35 cellular contexts compared by ENCODE assay signal in genomic region chr19:6455924-6456323, GRCh38. TPM values are rescaled to one million over a fixed set of nuclear protein-coding genes. Genes with fewer than 3 reads are reported as not detected.
"Had no signal": no experiment of that assay in that cellular context is flagged by ENCODE, and none has a peak within 500 bp of the region (broad histone marks: within the 10 kb centered on the region; RNA-seq: fewer than 3 reads in every experiment).

No MANE protein-coding gene starts in this region.

- H3K9me3 ChIP-seq: right lobe of liver, suprapubic skin had no signal

- H3K27me3 Mint-ChIP-seq: naive B cell; stimulated activated naive CD8-positive, alpha-beta T cell treated with anti-CD3 and anti-CD28 coated beads, Interleukin-15, Interleukin-2, amounts not matched to agents 100 ng/mL and 50 ng/mL, for 24 hours had no signal

- DNase-seq: heart left ventricle; hypothalamus; immature natural killer cell; kidney; left colon; left lung; lower lobe of right lung; mammary epithelial cell; mesenchymal stem cell; naive B cell; natural killer cell; nephron progenitor cell; nucleus accumbens; psoas muscle; right lobe of liver; stimulated activated CD4-positive, alpha-beta T cell treated with anti-CD3 and anti-CD28 coated beads, Interleukin-15, amount 100 ng/mL, for 24 hours; stimulated activated CD4-positive, alpha-beta T cell treated with anti-CD3 and anti-CD28 coated beads, Interleukin-2, amount 100 ng/mL, for 24 hours; stimulated activated CD4-positive, alpha-beta T cell treated with anti-CD3 and anti-CD28 coated beads, Interleukin-4, amount 100 ng/mL, for 1 hour; stimulated activated naive B cell treated with anti-CD40 and anti-IgM and Interleukin-4, amounts not matched to agents 10 μg/mL and 1 μg/mL and 100 μg/mL, for 72 hours; tibial artery had no signal

- ATAC-seq: heart left ventricle; left colon; left lung; lower lobe of right lung; natural killer cell; psoas muscle; right lobe of liver; stimulated activated naive B cell treated with anti-CD40 and anti-IgM and Interleukin-4, amounts not matched to agents 10 μg/mL and 1 μg/mL and 100 μg/mL, for 72 hours had no signal

- H3K4me3 ChIP-seq: heart left ventricle, left lung, lower lobe of right lung, psoas muscle, right atrium auricular region, right lobe of liver, smooth muscle cell, suprapubic skin, thoracic aorta, tibial artery, vagina had no signal

- H3K27ac ChIP-seq: heart left ventricle, left lung, lower lobe of right lung, parathyroid adenoma, psoas muscle, right atrium auricular region, right lobe of liver, suprapubic skin, thoracic aorta, tibial artery, vagina had no signal

- H3K27ac Mint-ChIP-seq: immature natural killer cell; mesothelial cell of epicardium; natural killer cell; nephron progenitor cell; stimulated activated naive B cell treated with anti-CD40 and anti-IgM and Interleukin-4, amounts not matched to agents 10 μg/mL and 1 μg/mL and 100 μg/mL, for 72 hours; stimulated activated naive CD8-positive, alpha-beta T cell treated with anti-CD3 and anti-CD28 coated beads, Interleukin-15, Interleukin-2, amounts not matched to agents 100 ng/mL and 50 ng/mL, for 24 hours had no signal

- H2AFZ ChIP-seq: parathyroid adenoma had no signal

- H3K9ac ChIP-seq: parathyroid adenoma had no signal

- H3K4me2 ChIP-seq: smooth muscle cell had no signal

- H3K27me3 ChIP-seq: right atrium auricular region, right lobe of liver, suprapubic skin, tibial artery, vagina had no signal

- H3K9me3 Mint-ChIP-seq: natural killer cell, type B pancreatic cell had no signal

- H3K36me3 Mint-ChIP-seq: natural killer cell had no signal

- H3K79me2 ChIP-seq: parathyroid adenoma had no signal

- H3K4me3 Mint-ChIP-seq: immature natural killer cell; mesothelial cell of epicardium; natural killer cell; nephron progenitor cell; stimulated activated naive B cell treated with anti-CD40 and anti-IgM and Interleukin-4, amounts not matched to agents 10 μg/mL and 1 μg/mL and 100 μg/mL, for 72 hours; stimulated activated naive CD8-positive, alpha-beta T cell treated with anti-CD3 and anti-CD28 coated beads, Interleukin-15, Interleukin-2, amounts not matched to agents 100 ng/mL and 50 ng/mL, for 24 hours had no signal

RNA-seq across cellular contexts. Expression of gene CRB3, which starts 8.1 kb away (rescaled TPM):
- total RNA-seq: osteocyte, posterior vena cava, psoas muscle, skeletal muscle tissue had no signal

RNA-seq across cellular contexts. Expression of gene SLC25A41, which starts 22.4 kb away (rescaled TPM):
- total RNA-seq: lower lobe of right lung, mammary epithelial cell, mononuclear cell, natural killer cell, right atrium auricular region, smooth muscle cell, subcutaneous adipose tissue, suprapubic skin, ureter, vagina had no signal
- polyA plus RNA-seq: immature natural killer cell had no signal

RNA-seq across cellular contexts. Expression of gene DENND1C, which starts 25.7 kb away (rescaled TPM):
- total RNA-seq: osteocyte, skeletal muscle tissue, smooth muscle cell had no signal
